ENCODE assay signal across 16 cellular contexts in genomic region chr10:60375293-60376004, GRCh38. TPM values are rescaled to one million over a fixed set of nuclear protein-coding genes. Genes with fewer than 3 reads are reported as not detected.
DNase-seq lines count a peak whose midpoint lies in the region; ATAC-seq and TF ChIP-seq lines count a peak whose summit lies in the region.
"Had no signal": no experiment of that assay in that cellular context is flagged by ENCODE, and none has a peak within 500 bp of the region (broad histone marks: within the 10 kb centered on the region; RNA-seq: fewer than 3 reads in every experiment).

No MANE protein-coding gene starts in this region.

- H3K4me2 ChIP-seq in GM23338 (no peak overlapping the region), PC-3 (ENCODE audit: low read length) (no peak overlapping the region)

- H3F3A ChIP-seq in GM23338 (replicated peaks; ENCODE audit: low read depth) (no peaks in the 10 kb centered on the region), PC-3 (ENCODE audit: low read length, unreplicated experiment) (no peaks in the 10 kb centered on the region)

- H3K4me1 ChIP-seq in GM23338 (ENCODE audit: insufficient read depth) (peaks cover 17% of the 10 kb centered on the region), PC-3 (ENCODE audit: insufficient read depth, low read length) (peaks cover 26% of the 10 kb centered on the region), endodermal cell (ENCODE audit: control insufficient read depth, insufficient read depth, low read length) (no peaks in the 10 kb centered on the region)

- H3K79me2 ChIP-seq in GM23338 (replicated peaks; ENCODE audit: insufficient read depth), result no peaks in the 10 kb centered on the region
- no peaks in the 10 kb centered on the region for H3K79me2 ChIP-seq in PC-3 (ENCODE audit: low read length)

- H3K36me3 ChIP-seq in GM23338 (ENCODE audit: insufficient read depth) (no peaks in the 10 kb centered on the region), PC-3 (ENCODE audit: low read depth, low read length) (no peaks in the 10 kb centered on the region), endodermal cell (ENCODE audit: control insufficient read depth, insufficient read depth, low read length) (no peaks in the 10 kb centered on the region)
- H3K36me3 ChIP-seq: BLaER1 treated with 17β-estradiol and CSF1 and Interleukin-3, amounts not matched to agents 10 nM and 100 nM; HAP-1 had no signal

- H4K20me1 ChIP-seq in GM23338 (replicated peaks; ENCODE audit: insufficient read depth), result no peaks in the 10 kb centered on the region
- H4K20me1 ChIP-seq in PC-3 (ENCODE audit: low read length), result no peaks in the 10 kb centered on the region
- H4K20me1 ChIP-seq: BLaER1 treated with 17β-estradiol and CSF1 and Interleukin-3, amounts not matched to agents 10 nM and 100 nM had no signal

- peak; percentile 30 for DNase-seq in GM23338 (ENCODE audit: low spot score)
- peak; percentile 64 for DNase-seq in PC-3
- DNase-seq in endodermal cell, result peak; percentile 59
- no peak for DNase-seq in activated T-cell treated with anti-CD3 and anti-CD28 coated beads, Interleukin-2, amount 50 U/mL, for 72 hours
- no peak for DNase-seq in caudate nucleus (lab: John Stamatoyannopoulos, UW)
- DNase-seq: ACHN; CD4-positive, alpha-beta T cell; DMS79 treated with DMSO at 0.1 percent for 48 hours; GF-D8; GM23248 had no signal

- H3K9me2 ChIP-seq in GM23338 (ENCODE audit: insufficient read depth), result no peaks in the 10 kb centered on the region
- H3K9me2 ChIP-seq in PC-3 (replicated peaks; ENCODE audit: low read length), result no peaks in the 10 kb centered on the region

- CTCF ChIA-PET in PC-3 (lab: Charles Lee), result interaction anchor here (0.6 to 0.7 kb wide), 2 partner anchors 150 to 171 kb away, joined by 3 read pairs; no protein-coding TSS in a partner anchor

- no peak overlapping the region for H3K4me3 ChIP-seq in GM23338
- H3K4me3 ChIP-seq in PC-3 (ENCODE audit: low read length), result no peak overlapping the region
- no peak overlapping the region for H3K4me3 ChIP-seq in endodermal cell (ENCODE audit: low read length)
- H3K4me3 ChIP-seq: BLaER1 treated with 17β-estradiol and CSF1 and Interleukin-3, amounts not matched to agents 10 nM and 100 nM; GM23248; HAP-1 had no signal

- no peak overlapping the region for H3K4me3 Mint-ChIP-seq in GM23338
- H3K4me3 Mint-ChIP-seq in endodermal cell, result no peak overlapping the region
- no peak overlapping the region for H3K4me3 Mint-ChIP-seq in activated T-cell treated with anti-CD3 and anti-CD28 coated beads, Interleukin-2, amount 50 U/mL, for 72 hours
- H3K4me3 Mint-ChIP-seq: CD4-positive, alpha-beta T cell; IgD-negative memory B cell had no signal

- H3K9me3 Mint-ChIP-seq in GM23338, result no peaks in the 10 kb centered on the region
- H3K9me3 Mint-ChIP-seq in endodermal cell, result no peaks in the 10 kb centered on the region
- no peaks in the 10 kb centered on the region for H3K9me3 Mint-ChIP-seq in activated T-cell treated with anti-CD3 and anti-CD28 coated beads, Interleukin-2, amount 50 U/mL, for 72 hours
- H3K9me3 Mint-ChIP-seq: CD4-positive, alpha-beta T cell; IgD-negative memory B cell had no signal

- ATAC-seq in GM23338 (peak; percentile 71), PC-3 (peak; percentile 90), HG02678 (IDR thresholded peaks at IDR 0.05; ENCODE audit: unreplicated experiment) (no peak), GM19035 (IDR thresholded peaks at IDR 0.05; ENCODE audit: unreplicated experiment) (no peak)
- no peak for ATAC-seq in activated T-cell treated with anti-CD3 and anti-CD28 coated beads, Interleukin-2, amount 50 U/mL, for 72 hours (replicated peaks in 1 of 2)

- no peaks in the 10 kb centered on the region for H3K36me3 Mint-ChIP-seq in GM23338 (ENCODE audit: low read depth)
- no peaks in the 10 kb centered on the region for H3K36me3 Mint-ChIP-seq in endodermal cell (ENCODE audit: low read depth)
- H3K36me3 Mint-ChIP-seq in activated T-cell treated with anti-CD3 and anti-CD28 coated beads, Interleukin-2, amount 50 U/mL, for 72 hours (ENCODE audit: insufficient read depth in 2 of 2), result no peaks in the 10 kb centered on the region

- H3K27ac ChIP-seq in C4-2B (peak overlapping the region; percentile 91), GM23338 (ENCODE audit: low read depth) (no peak overlapping the region), PC-3 (ENCODE audit: low read length) (no peak overlapping the region), endodermal cell (ENCODE audit: low read depth, low read length) (no peak overlapping the region), caudate nucleus (ENCODE audit: low read depth, low read length) (no peak overlapping the region)
- H3K27ac ChIP-seq: GM23248 had no signal

- WGBS in endodermal cell (ENCODE audit: insufficient coverage in 1 of 2, insufficient read length in 1 of 2), 2 experiments, result 91 to 92% methylated on average over 3 to 5 of the region's 5 CpGs

- BruUV-seq in PC-3 (replicated peaks; lab: Mats Ljungman, UMichigan), result no TSS peak

- no peak for TF ChIP-seq CTCF in C4-2B (conservative IDR thresholded peaks at IDR 0.05)
- no peak for TF ChIP-seq CTCF in GM23338 (conservative IDR thresholded peaks at IDR 0.05; ENCODE audit: low read depth in 2 of 2)
- TF ChIP-seq CTCF in PC-3 (conservative IDR thresholded peaks at IDR 0.05; ENCODE audit: low read depth, low read length), result no peak
- no peak for TF ChIP-seq CTCF in endodermal cell (conservative IDR thresholded peaks at IDR 0.05)

- intact Hi-C loops in PC-3 (cut with micrococcal nuclease), result loop anchor here (1.0 to 2.0 kb wide), 3 partner anchors 9 to 93 kb away; no protein-coding TSS in a partner anchor

- no peak overlapping the region for H3K9ac ChIP-seq in PC-3 (ENCODE audit: low read length)
- H3K9ac ChIP-seq in endodermal cell (ENCODE audit: extremely low read depth, low read length, poor library complexity, severe bottlenecking), result no peak overlapping the region
- H3K9ac ChIP-seq: GM23248 had no signal

- H3K27me3 Mint-ChIP-seq in GM23338 (ENCODE audit: insufficient read depth, low read depth, poor library complexity), result no peaks in the 10 kb centered on the region
- no peaks in the 10 kb centered on the region for H3K27me3 Mint-ChIP-seq in endodermal cell (ENCODE audit: insufficient read depth)
- H3K27me3 Mint-ChIP-seq in activated T-cell treated with anti-CD3 and anti-CD28 coated beads, Interleukin-2, amount 50 U/mL, for 72 hours (ENCODE audit: low read depth), result no peaks in the 10 kb centered on the region
- H3K27me3 Mint-ChIP-seq: CD4-positive, alpha-beta T cell; IgD-negative memory B cell had no signal

- H3K27me3 ChIP-seq in GM23338 (ENCODE audit: insufficient read depth) (no peaks in the 10 kb centered on the region), PC-3 (ENCODE audit: low read length) (no peaks in the 10 kb centered on the region), endodermal cell (ENCODE audit: control insufficient read depth, insufficient read depth, low read length, poor library complexity, severe bottlenecking) (no peaks in the 10 kb centered on the region)
- H3K27me3 ChIP-seq: BLaER1 treated with 17β-estradiol and CSF1 and Interleukin-3, amounts not matched to agents 10 nM and 100 nM had no signal

- POLR2A ChIA-PET in PC-3 (lab: Charles Lee; ENCODE audit: unreplicated experiment), result no interaction called here

- no peaks in the 10 kb centered on the region for H3K9me3 ChIP-seq in PC-3 (ENCODE audit: low read length)
- no peaks in the 10 kb centered on the region for H3K9me3 ChIP-seq in endodermal cell (ENCODE audit: control insufficient read depth, low read length)
- H3K9me3 ChIP-seq: BLaER1 treated with 17β-estradiol and CSF1 and Interleukin-3, amounts not matched to agents 10 nM and 100 nM; HAP-1 had no signal

- H2AFZ ChIP-seq in GM23338 (no peak overlapping the region), PC-3 (ENCODE audit: low read length) (no peak overlapping the region)
- H2AFZ ChIP-seq: GM23248 had no signal

- H3K4me1 Mint-ChIP-seq in GM23338, result peaks cover 25% of the 10 kb centered on the region
- peaks cover 20% of the 10 kb centered on the region for H3K4me1 Mint-ChIP-seq in endodermal cell
- peaks cover 21% of the 10 kb centered on the region for H3K4me1 Mint-ChIP-seq in activated T-cell treated with anti-CD3 and anti-CD28 coated beads, Interleukin-2, amount 50 U/mL, for 72 hours (ENCODE audit: low read depth)

- 0 out of 2 replicates have a peak overlapping the region, but pooled peaks have one; percentile 38 for H3K27ac Mint-ChIP-seq in GM23338
- H3K27ac Mint-ChIP-seq in endodermal cell, result no peak overlapping the region
- H3K27ac Mint-ChIP-seq in activated T-cell treated with anti-CD3 and anti-CD28 coated beads, Interleukin-2, amount 50 U/mL, for 72 hours, result no peak overlapping the region
- H3K27ac Mint-ChIP-seq: CD4-positive, alpha-beta T cell; IgD-negative memory B cell had no signal

TF ChIP-seq in GM23338, 12 proteins besides CTCF, POLR2A, EP300 and RAD21 (continues in another document):
- no peak for TF ChIP-seq STAT1 (IDR thresholded peaks at IDR 0.05; ENCODE audit: unreplicated experiment)
- no peak for TF ChIP-seq EZH2 (IDR thresholded peaks at IDR 0.05; ENCODE audit: low read depth, unreplicated experiment)
- TF ChIP-seq ZNF331 (CRISPR knock-in tag; IDR thresholded peaks at IDR 0.05; ENCODE audit: low read depth), result no peak
- TF ChIP-seq POLR2AphosphoS5 (IDR thresholded peaks at IDR 0.05; ENCODE audit: low read depth), result no peak

RNA-seq across cellular contexts. Expression of gene ANK3, which starts 14.2 kb away (rescaled TPM):
- 70.5 and 85.2 TPM in 2 replicates for total RNA-seq in GM23338 (2014; rRNA removed; shearing (Covaris generic))
- polyA plus RNA-seq in GM23338 (2016; fragmentation: Nextera tagmentation; extraction: Ambion mirVana), result 41.4 and 46.5 TPM in 2 replicates
- total RNA-seq in PC-3 (2014; rRNA removed) (29.5 and 33.6 TPM in 2 replicates), endodermal cell (10 to 100 TPM; 65.0 to 79.5 TPM)
- polyA plus RNA-seq in endodermal cell (2013, experiment 1 of 2), result 44.1 TPM
- 44.2 TPM for polyA plus RNA-seq in endodermal cell (2013, experiment 2 of 2)
- 10 to 100 TPM; 33.3 to 51.4 TPM for total RNA-seq in activated T-cell treated with anti-CD3 and anti-CD28 coated beads, Interleukin-2, amount 50 U/mL, for 72 hours

Comparison
In these comparisons a context has a peak if more than half of its experiments do, and no peak if none do; other contexts are left out.
1. ATAC-seq: peak in GM23338 (single experiment) and PC-3 (single experiment); none in activated T-cell treated with anti-CD3 and anti-CD28 coated beads, Interleukin-2, amount 50 U/mL, for 72 hours (0 of 2), HG02678 (single experiment) and GM19035 (single experiment).
2. DNase-seq: peak in GM23338 (single experiment), PC-3 (single experiment) and endodermal cell (single experiment); none in activated T-cell treated with anti-CD3 and anti-CD28 coated beads, Interleukin-2, amount 50 U/mL, for 72 hours (0 of 2) and caudate nucleus (0 of 61).